ENCODE assay signal across 24 cellular contexts in the genomic region with DNA sequence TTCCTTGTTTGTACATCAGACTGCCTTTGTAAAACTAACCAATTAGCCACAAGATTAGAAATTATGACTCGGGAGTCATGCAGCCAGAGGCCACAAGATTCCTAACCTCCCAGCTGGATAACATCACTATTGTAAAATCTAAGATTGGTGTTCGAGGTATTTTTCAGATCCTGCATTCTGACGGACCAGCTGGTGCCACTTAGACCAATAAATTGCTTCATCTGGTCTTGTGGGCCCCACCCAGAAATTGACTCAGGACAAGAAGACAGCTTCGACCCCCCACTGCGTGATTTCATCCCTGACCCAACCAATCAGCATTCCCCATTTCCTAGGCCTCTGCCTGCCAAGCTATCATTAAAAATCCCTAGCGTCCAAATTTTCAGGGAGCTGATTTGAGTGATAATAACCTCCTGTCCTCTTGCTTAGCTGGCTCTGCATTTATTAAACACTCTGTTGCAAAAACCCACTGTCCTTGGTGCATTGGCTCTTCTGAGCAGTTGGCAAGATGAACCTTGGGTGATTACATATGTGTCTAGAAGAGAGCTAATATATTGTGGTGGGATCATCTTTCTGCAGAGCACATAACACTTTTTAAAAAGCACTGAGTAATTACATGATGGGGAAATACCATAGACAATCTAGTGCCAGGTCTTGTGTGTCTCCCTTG.
A peak's percentile ranks its signal among the peaks of the same experiment; 100 is the strongest.
DNase-seq lines count a peak whose midpoint lies in the region; ATAC-seq and TF ChIP-seq lines count a peak whose summit lies in the region.
"Had no signal": no experiment of that assay in that cellular context is flagged by ENCODE, and none has a peak within 500 bp of the region (broad histone marks: within the 10 kb centered on the region; RNA-seq: fewer than 3 reads in every experiment).

No MANE protein-coding gene starts in this region.

- WGBS in GM23248 (ENCODE audit: low coverage in 1 of 2, low lambda C conversion rate in 2 of 2, missing lambda C conversion rate in 2 of 2), 2 experiments, result 11 to 12% methylated on average over 6 of the region's 6 CpGs

- POLR2A ChIA-PET in RWPE1 (lab: Yijun Ruan, JAX; ENCODE audit: low non-redundant PET), result no interaction called here

- H3K4me1 ChIP-seq in GM23248 (ENCODE audit: insufficient read depth), result peaks cover 32% of the 10 kb centered on the region
- H3K4me1 ChIP-seq: adrenal gland, gastroesophageal sphincter, Peyer's patch, psoas muscle, vagina had no signal

- H3K9me2 ChIP-seq in GM23248 (ENCODE audit: insufficient read depth), result no peaks in the 10 kb centered on the region

- H3K9me3 ChIP-seq in GM23248 (ENCODE audit: low read depth), result no peaks in the 10 kb centered on the region
- H3K9me3 ChIP-seq: adrenal gland, gastroesophageal sphincter, Peyer's patch, psoas muscle, vagina had no signal

- H2AFZ ChIP-seq in GM23248, result no peak overlapping the region; the same call in 1 of the 2 replicates

- H3K9ac ChIP-seq in GM23248, result no peak overlapping the region
- H3K9ac ChIP-seq: BLaER1 treated with 17β-estradiol and CSF1 and Interleukin-3, amounts not matched to agents 10 nM and 100 nM had no signal

- H3K27ac ChIP-seq in GM23248, result peak overlapping the region; percentile 59
- H3K27ac ChIP-seq in RWPE1, result no peak overlapping the region
- H3K27ac ChIP-seq: adrenal gland; BLaER1 treated with 17β-estradiol and CSF1 and Interleukin-3, amounts not matched to agents 10 nM and 100 nM; gastroesophageal sphincter; Peyer's patch; psoas muscle; vagina had no signal

- H3K36me3 ChIP-seq in GM23248 (ENCODE audit: low read depth) (no peaks in the 10 kb centered on the region), kidney epithelial cell (ENCODE audit: control insufficient read depth, insufficient read depth, low read length) (no peaks in the 10 kb centered on the region)
- H3K36me3 ChIP-seq: adrenal gland; BLaER1 treated with 17β-estradiol and CSF1 and Interleukin-3, amounts not matched to agents 10 nM and 100 nM; gastroesophageal sphincter; Peyer's patch; vagina had no signal

- peak; percentile 46 for DNase-seq in AG08396 (ENCODE audit: low spot score)
- DNase-seq in GM23248, result peak; percentile 87
- peak; percentile 89 for DNase-seq in amniotic epithelial cell (ENCODE audit: low read depth)
- peak; percentile 53 for DNase-seq in kidney epithelial cell (ENCODE audit: low read depth)
- no peak for DNase-seq in RWPE1 (ENCODE audit: low spot score)
- DNase-seq: activated CD4-positive, alpha-beta T cell treated with anti-CD3 and anti-CD28 coated beads, Interleukin-2, amount 10 ng/mL, durations not matched to agents 24 days and 14 days; activated T-cell treated with anti-CD3 and anti-CD28 coated beads, Interleukin-2, amount 50 U/mL, for 4 hours; dermis blood vessel endothelial cell; GF-D8; immature natural killer cell; MV-4-11; NCI-H345; Peyer's patch; psoas muscle; stimulated activated CD4-positive, alpha-beta T cell treated with anti-CD3 and anti-CD28 coated beads, Interleukin-1b, Interleukin-23, amount 100 ng/mL, for 48 hours; T-helper 17 cell had no signal

- peaks cover 30% of the 10 kb centered on the region for H3F3A ChIP-seq in GM23248 (ENCODE audit: insufficient read depth)

- TF ChIP-seq CTCF in kidney epithelial cell (IDR thresholded peaks at IDR 0.05; ENCODE audit: insufficient read depth, low read length, poor library complexity, severe bottlenecking) (no peak), RWPE1 (conservative IDR thresholded peaks at IDR 0.05; ENCODE audit: low read depth) (no peak)

- H3K79me2 ChIP-seq in GM23248 (ENCODE audit: insufficient read depth), result no peaks in the 10 kb centered on the region

- H3K4me3 ChIP-seq in GM23248 (no peak overlapping the region), kidney epithelial cell (ENCODE audit: low read depth, low read length) (no peak overlapping the region)
- H3K4me3 ChIP-seq: adrenal gland; BLaER1 treated with 17β-estradiol and CSF1 and Interleukin-3, amounts not matched to agents 10 nM and 100 nM; gastroesophageal sphincter; Peyer's patch; psoas muscle; vagina had no signal

- H3K4me2 ChIP-seq in GM23248 (ENCODE audit: unreplicated experiment), result peak overlapping the region; percentile 43
- H3K4me2 ChIP-seq: BLaER1 treated with 17β-estradiol and CSF1 and Interleukin-3, amounts not matched to agents 10 nM and 100 nM had no signal

- in situ Hi-C loops in GM23248 (cut with MboI), result loop anchor here (25.0 kb wide), 2 partner anchors 571 to 946 kb away; no protein-coding TSS in a partner anchor

- H3K27me3 ChIP-seq in GM23248 (replicated peaks; ENCODE audit: insufficient read depth) (no peaks in the 10 kb centered on the region), kidney epithelial cell (ENCODE audit: control insufficient read depth, insufficient read depth, low read length) (no peaks in the 10 kb centered on the region)
- H3K27me3 ChIP-seq: adrenal gland; BLaER1 treated with 17β-estradiol and CSF1 and Interleukin-3, amounts not matched to agents 10 nM and 100 nM; gastroesophageal sphincter; Peyer's patch; vagina had no signal

- CTCF ChIA-PET in RWPE1 (lab: Yijun Ruan, JAX), result interaction anchor here (0.7 kb wide), 1 partner anchor 610 kb away, joined by 3 read pairs; no protein-coding TSS in a partner anchor

- ATAC-seq in HG03432 (IDR thresholded peaks at IDR 0.05; ENCODE audit: unreplicated experiment) (no peak), GM19328 (IDR thresholded peaks at IDR 0.05; ENCODE audit: unreplicated experiment) (no peak), HG02610 (IDR thresholded peaks at IDR 0.05; ENCODE audit: unreplicated experiment) (no peak)
- ATAC-seq: activated T-cell treated with anti-CD3 and anti-CD28 coated beads, Interleukin-2, amount 50 U/mL, for 4 hours; gastroesophageal sphincter; HCT116; T-helper 17 cell had no signal

- H4K20me1 ChIP-seq in GM23248 (ENCODE audit: insufficient read depth), result no peaks in the 10 kb centered on the region
- H4K20me1 ChIP-seq: BLaER1 treated with 17β-estradiol and CSF1 and Interleukin-3, amounts not matched to agents 10 nM and 100 nM had no signal
